ENCODE assay signal across 9 cellular contexts in genomic region chr4:188220006-188220405, GRCh38.
"Had no signal": no experiment of that assay in that cellular context is flagged by ENCODE, and none has a peak within 500 bp of the region (broad histone marks: within the 10 kb centered on the region; RNA-seq: fewer than 3 reads in every experiment).

No MANE protein-coding gene starts in this region.

- H3K36me3 Mint-ChIP-seq: IgD-negative memory B cell had no signal

- DNase-seq: GM23248, H7, HFFc6, KBM-7 had no signal

- H3K4me1 Mint-ChIP-seq: IgD-negative memory B cell had no signal

- H3K27me3 Mint-ChIP-seq: IgD-negative memory B cell had no signal

- H3K9me3 ChIP-seq: HAP-1 had no signal

- H3K27ac Mint-ChIP-seq: HFFc6 had no signal

- H3K36me3 ChIP-seq: HAP-1 had no signal

- ATAC-seq: HCT116, HepG2 had no signal

- FAIRE-seq: H1, HepG2 had no signal

- H3K4me3 ChIP-seq: GM23248, HAP-1 had no signal

- H3K4me1 ChIP-seq: HAP-1 had no signal

- H3K4me3 Mint-ChIP-seq: IgD-negative memory B cell had no signal
